Comparison of ENCODE assay signal across 25 cellular contexts in genomic region chr2:112973156-112973555, GRCh38. TPM values are rescaled to one million over a fixed set of nuclear protein-coding genes. Genes with fewer than 3 reads are reported as not detected.
"Had no signal": no experiment of that assay in that cellular context is flagged by ENCODE, and none has a peak within 500 bp of the region (broad histone marks: within the 10 kb centered on the region; RNA-seq: fewer than 3 reads in every experiment).

No MANE protein-coding gene starts in this region.

- H3K9me3 ChIP-seq: heart left ventricle, mucosa of descending colon, neutrophil, sigmoid colon, suprapubic skin, thyroid gland, uterus had no signal

- DNase-seq: effector memory CD4-positive, alpha-beta T cell; erythroblast; heart left ventricle; hippocampal formation; kidney glomerular epithelial cell; mucosa of descending colon; naive thymus-derived CD8-positive, alpha-beta T cell; posterior cingulate gyrus; sigmoid colon; stimulated activated CD4-positive, alpha-beta T cell treated with anti-CD3 and anti-CD28 coated beads, Interleukin-2, amount 100 ng/mL, for 24 hours; stimulated activated CD4-positive, alpha-beta T cell treated with anti-CD3 and anti-CD28 coated beads, Interleukin-4, amount 100 ng/mL, for 4 hours; stimulated activated naive CD4-positive, alpha-beta T cell; thyroid gland; uterus had no signal

- H3K36me3 ChIP-seq: heart left ventricle, neutrophil, sigmoid colon, suprapubic skin, thyroid gland, uterus had no signal

- H3K27me3 ChIP-seq: sigmoid colon, thyroid gland, uterus had no signal

- ATAC-seq: heart left ventricle; left lobe of liver; mucosa of descending colon; naive thymus-derived CD8-positive, alpha-beta T cell had no signal

- H3K4me3 ChIP-seq: heart left ventricle, mucosa of descending colon, sigmoid colon, skin epidermis, suprapubic skin, thyroid gland, uterus had no signal

- H3K27ac ChIP-seq: heart left ventricle, neutrophil, sigmoid colon, skin epidermis, suprapubic skin, thyroid gland, uterus had no signal

- FAIRE-seq: endometrium, frontal cortex had no signal

- H3K4me1 ChIP-seq: heart left ventricle, sigmoid colon, suprapubic skin, uterus had no signal

RNA-seq across cellular contexts. Expression of gene IL36G, which starts 4.7 kb away (rescaled TPM):
- total RNA-seq: glomerular endothelial cell; heart left ventricle; mucosa of descending colon; naive thymus-derived CD8-positive, alpha-beta T cell; osteocyte; pulmonary artery endothelial cell; sigmoid colon; thyroid gland; uterus had no signal
- polyA plus RNA-seq: heart left ventricle; naive thymus-derived CD8-positive, alpha-beta T cell; neural cell had no signal

RNA-seq across cellular contexts. Expression of gene IL36A, which starts 32.1 kb away (rescaled TPM):
- total RNA-seq: frontal cortex, glomerular endothelial cell, heart left ventricle, left lobe of liver, lower leg skin, mucosa of descending colon, osteocyte, pulmonary artery endothelial cell, sigmoid colon, suprapubic skin, thyroid gland, uterus had no signal
- polyA plus RNA-seq: heart left ventricle, neural cell, sigmoid colon had no signal
